Comparison of ENCODE assay signal across 21 cellular contexts in the genomic region with DNA sequence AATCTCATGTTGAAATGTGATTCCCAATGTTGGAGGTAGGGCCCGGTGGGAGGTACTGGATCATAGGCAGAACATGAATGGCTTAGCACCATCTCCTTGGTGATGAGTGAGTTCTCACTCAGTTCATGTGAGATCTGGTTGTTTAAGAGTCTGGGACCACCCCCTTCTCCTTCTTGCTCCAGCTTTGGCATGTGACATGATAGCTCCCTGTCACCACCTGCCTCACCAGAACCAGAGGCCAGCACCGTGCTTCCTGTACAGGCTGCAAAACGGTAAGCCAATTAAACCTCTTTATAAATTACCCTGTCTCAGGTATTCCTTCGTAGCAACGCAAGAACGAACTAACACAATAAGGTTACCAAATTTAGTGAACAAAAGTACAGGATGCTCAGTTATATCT.
A peak's percentile ranks its signal among the peaks of the same experiment; 100 is the strongest.
DNase-seq lines count a peak whose midpoint lies in the region; ATAC-seq and TF ChIP-seq lines count a peak whose summit lies in the region.
"Had no signal": no experiment of that assay in that cellular context is flagged by ENCODE, and none has a peak within 500 bp of the region (broad histone marks: within the 10 kb centered on the region; RNA-seq: fewer than 3 reads in every experiment).

No MANE protein-coding gene starts in this region.

- H3K9me3 ChIP-seq in neural progenitor cell (ENCODE audit: low read depth), result no peaks in the 10 kb centered on the region
- H3K9me3 ChIP-seq: BLaER1, SK-N-SH had no signal

- no peak overlapping the region for H2AFZ ChIP-seq in neural progenitor cell (replicated peaks)

- peaks cover 36% of the 10 kb centered on the region for H3K4me1 Mint-ChIP-seq in neural progenitor cell
- H3K4me1 Mint-ChIP-seq: T-helper 17 cell had no signal

- H3K79me2 ChIP-seq in neural progenitor cell (ENCODE audit: low read depth), result no peaks in the 10 kb centered on the region

- H3F3A ChIP-seq in neural progenitor cell (ENCODE audit: low read depth), result peaks cover 11% of the 10 kb centered on the region

- H3K9ac ChIP-seq in neural progenitor cell, result no peak overlapping the region
- H3K9ac ChIP-seq: BLaER1, SK-N-SH had no signal

- H3K27ac Mint-ChIP-seq in neural progenitor cell, result peak overlapping the region; percentile 46
- H3K27ac Mint-ChIP-seq: CD4-positive, alpha-beta T cell; T-helper 17 cell had no signal

- H3K9me3 Mint-ChIP-seq in neural progenitor cell, result no peaks in the 10 kb centered on the region
- H3K9me3 Mint-ChIP-seq: CD4-positive, alpha-beta T cell had no signal

- no peak for TF ChIP-seq CTCF in neural progenitor cell (IDR thresholded peaks at IDR 0.05)

- no peaks in the 10 kb centered on the region for H3K36me3 Mint-ChIP-seq in neural progenitor cell

- H3K27me3 ChIP-seq in neural progenitor cell, result no peaks in the 10 kb centered on the region
- H3K27me3 ChIP-seq: BLaER1 had no signal

- peaks cover 8% of the 10 kb centered on the region for H3K27me3 Mint-ChIP-seq in neural progenitor cell (ENCODE audit: insufficient read depth, low read depth)

- no peak for ATAC-seq in GM21367 (IDR thresholded peaks at IDR 0.05; ENCODE audit: unreplicated experiment)
- ATAC-seq in GM19035 (IDR thresholded peaks at IDR 0.05; ENCODE audit: unreplicated experiment), result no peak
- ATAC-seq: HepG2, PC-3, T-helper 17 cell had no signal

- H3K4me2 ChIP-seq in neural progenitor cell, result no peak overlapping the region
- H3K4me2 ChIP-seq: BLaER1, SK-N-SH had no signal

- H3K4me3 Mint-ChIP-seq in neural progenitor cell, result no peak overlapping the region
- H3K4me3 Mint-ChIP-seq: CD4-positive, alpha-beta T cell; T-helper 17 cell had no signal

- H3K27ac ChIP-seq in neural progenitor cell, result no peak overlapping the region
- H3K27ac ChIP-seq: BLaER1 had no signal

- no peaks in the 10 kb centered on the region for H3K36me3 ChIP-seq in neural progenitor cell
- H3K36me3 ChIP-seq: BLaER1 had no signal

- H4K20me1 ChIP-seq in neural progenitor cell (ENCODE audit: low read depth), result no peaks in the 10 kb centered on the region
- H4K20me1 ChIP-seq: BLaER1 had no signal

- H3K4me1 ChIP-seq in neural progenitor cell, result peaks cover 22% of the 10 kb centered on the region

- no peak overlapping the region for H3K4me3 ChIP-seq in neural progenitor cell
- H3K4me3 ChIP-seq: BLaER1 had no signal

- DNase-seq in NCI-H345 (lab: John Stamatoyannopoulos, UW) (peak; percentile 30), NCI-H345 treated with DMSO at 0.1 percent for 48 hours (lab: John Stamatoyannopoulos, UW; ENCODE audit: unreplicated experiment) (no peak), NCI-H2107 treated with DMSO at 0.1 percent for 48 hours (lab: John Stamatoyannopoulos, UW; ENCODE audit: unreplicated experiment) (peak; percentile 71), neural progenitor cell (ENCODE audit: low spot score) (no peak), AG08395 (ENCODE audit: low spot score) (no peak)
- DNase-seq: CD4-positive, alpha-beta T cell; GF-D8; H7; Karpas-422; NCI-H1092; NCI-H2081 treated with DMSO at 0.1 percent for 48 hours; NCI-H2227 treated with DMSO at 0.1 percent for 48 hours; NCI-H748 treated with DMSO at 0.1 percent for 48 hours; NK-92 treated with Interleukin-12 subunit alpha and Interleukin-12 subunit beta, amount 100 ng/mL, for 24 hours; PC-3; SK-N-SH; T-helper 17 cell had no signal

Comparison
In these comparisons a context has a peak if more than half of its experiments do, and no peak if none do; other contexts are left out.
1. DNase-seq: peak in NCI-H345 (single experiment) and NCI-H2107 treated with DMSO at 0.1 percent for 48 hours (single experiment); none in NCI-H345 treated with DMSO at 0.1 percent for 48 hours (single experiment), neural progenitor cell (single experiment) and AG08395 (single experiment).